Comparison of ENCODE assay signal across 16 cellular contexts in the genomic region with DNA sequence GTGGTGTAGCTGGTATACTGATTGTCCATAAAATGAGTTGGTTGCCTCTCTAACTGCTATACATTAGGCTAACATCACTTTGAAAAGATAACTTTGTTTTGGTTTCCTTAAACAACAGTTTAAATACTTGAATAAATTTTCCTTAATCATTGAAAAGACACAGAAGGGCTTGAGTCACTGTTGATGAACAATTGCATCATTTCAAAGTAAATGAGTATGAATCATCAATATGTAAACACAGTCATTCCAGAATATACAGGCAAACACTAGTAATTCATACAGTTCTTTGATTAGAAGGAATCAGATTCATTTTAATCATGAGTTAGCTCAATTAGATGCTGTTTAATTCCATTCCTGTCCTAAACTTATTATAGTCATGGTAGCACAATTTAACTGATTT.
DNase-seq lines count a peak whose midpoint lies in the region; ATAC-seq, FAIRE-seq and TF ChIP-seq lines count a peak whose summit lies in the region.
"Had no signal": no experiment of that assay in that cellular context is flagged by ENCODE, and none has a peak within 500 bp of the region (broad histone marks: within the 10 kb centered on the region; RNA-seq: fewer than 3 reads in every experiment).

No MANE protein-coding gene starts in this region.

- peaks cover 0 to 4% of the 10 kb centered on the region in 2 donors for H3K9me3 Mint-ChIP-seq in natural killer cell
- H3K9me3 Mint-ChIP-seq: CD8-positive, alpha-beta T cell had no signal

- H3K4me1 Mint-ChIP-seq in natural killer cell = no peaks in the 10 kb centered on the region

- H3K23me2 ChIP-seq in H1 (ENCODE audit: low read depth, low read length) = no peaks in the 10 kb centered on the region

- H4K8ac ChIP-seq in H1 (ENCODE audit: extremely low read depth, insufficient read depth, low read length) = no peak overlapping the region

- ATAC-seq in PC-3 = no peak
- ATAC-seq in HG02870 (IDR thresholded peaks at IDR 0.05; ENCODE audit: unreplicated experiment) = no peak
- no peak for ATAC-seq in natural killer cell
- ATAC-seq: CD8-positive, alpha-beta T cell had no signal

- no peak overlapping the region for H2BK120ac ChIP-seq in H1 (replicated peaks; ENCODE audit: low read depth, low read length)

- H3K9ac ChIP-seq in PC-3 (ENCODE audit: low read length) = no peak overlapping the region
- no peak overlapping the region for H3K9ac ChIP-seq in H1 (replicated peaks in 1 of 4; ENCODE audit: extremely low read depth in 1 of 4, low read depth in 3 of 4, low read length in 3 of 4)

- H3K79me2 ChIP-seq in PC-3 (ENCODE audit: low read length) (no peaks in the 10 kb centered on the region), H1 (ENCODE audit: control insufficient read depth in 1 of 2, insufficient read depth in 2 of 2, low read length in 2 of 2) (no peaks in the 10 kb centered on the region)

- intact Hi-C loops in PC-3 (cut with micrococcal nuclease) = no loop called here
- intact Hi-C loops in lower leg skin (cut with DNase I; ENCODE audit: low total_unique reads) = no loop called here
- intact Hi-C loops in natural killer cell (cut with micrococcal nuclease) = no loop called here

- H2BK15ac ChIP-seq in H1 (ENCODE audit: low read length) = no peak overlapping the region

- no TSS peak for BruUV-seq in PC-3 (replicated peaks; lab: Mats Ljungman, UMichigan)

- H3K27ac ChIP-seq in PC-3 (ENCODE audit: low read length) (no peak overlapping the region), H1 (ENCODE audit: low read depth, low read length) (no peak overlapping the region)
- H3K27ac ChIP-seq: Peyer's patch had no signal

- no peaks in the 10 kb centered on the region for H3K9me2 ChIP-seq in PC-3 (replicated peaks; ENCODE audit: low read length)

- peaks cover 0 to 6% of the 10 kb centered on the region in 2 donors for H3K27me3 Mint-ChIP-seq in natural killer cell (ENCODE audit: low read depth in 2 of 2)

- H3K79me1 ChIP-seq in H1 (ENCODE audit: low read depth, low read length) = no peaks in the 10 kb centered on the region

- TF ChIP-seq POLR2A in H1 (IDR thresholded peaks at IDR 0.05; ENCODE audit: control extremely low read depth in 1 of 2, low read depth in 2 of 2, low read length in 2 of 2) = no peak
- TF ChIP-seq POLR2A in lower leg skin (IDR thresholded peaks at IDR 0.05) = no peak

- no peak overlapping the region for H3K14ac ChIP-seq in H1 (ENCODE audit: insufficient read length)

- no peak overlapping the region for H3K4ac ChIP-seq in H1 (replicated peaks; ENCODE audit: insufficient read length, low read depth, low read length)

- H3K36me3 ChIP-seq in PC-3 (ENCODE audit: low read depth, low read length) = no peaks in the 10 kb centered on the region
- no peaks in the 10 kb centered on the region for H3K36me3 ChIP-seq in H1 (ENCODE audit: control insufficient read depth in 2 of 4, insufficient read depth in 4 of 4, low read length in 3 of 4)
- H3K36me3 ChIP-seq: Peyer's patch had no signal

- TF ChIP-seq CTCF in PC-3 (conservative IDR thresholded peaks at IDR 0.05; ENCODE audit: low read depth, low read length) = no peak
- TF ChIP-seq CTCF in H1 (IDR thresholded peaks at IDR 0.05; ENCODE audit: control extremely low read depth in 1 of 3, insufficient read depth in 1 of 3, low read depth in 1 of 3, low read length in 3 of 3) = no peak
- TF ChIP-seq CTCF in lower leg skin (IDR thresholded peaks at IDR 0.05) = no peak
- TF ChIP-seq CTCF in natural killer cell (IDR thresholded peaks at IDR 0.05) = no peak

- H3K4me2 ChIP-seq in PC-3 (ENCODE audit: low read length) (no peak overlapping the region), H1 (ENCODE audit: insufficient read depth in 1 of 2, low read depth in 2 of 2, low read length in 2 of 2) (no peak overlapping the region)

- H3K18ac ChIP-seq in H1 (ENCODE audit: extremely low read depth, low read length) = no peak overlapping the region

- peak; percentile 7 for FAIRE-seq in H1 (lab: Jason Lieb, UNC)

- no peak overlapping the region for H3K4me3 Mint-ChIP-seq in natural killer cell
- H3K4me3 Mint-ChIP-seq: CD8-positive, alpha-beta T cell had no signal

- H2AFZ ChIP-seq in PC-3 (ENCODE audit: low read length) (no peak overlapping the region), H1 (ENCODE audit: low read length) (no peak overlapping the region)

- H4K20me1 ChIP-seq in PC-3 (ENCODE audit: low read length) (no peaks in the 10 kb centered on the region), H1 (replicated peaks in 1 of 2; ENCODE audit: control insufficient read depth in 1 of 2, insufficient read depth in 2 of 2, low read length in 2 of 2) (no peaks in the 10 kb centered on the region)

- H2BK12ac ChIP-seq in H1 (ENCODE audit: low read depth, low read length) = no peak overlapping the region

- POLR2A ChIA-PET in PC-3 (lab: Charles Lee; ENCODE audit: unreplicated experiment) = no interaction called here
- POLR2A ChIA-PET in H1 (lab: Charles Lee; ENCODE audit: partially characterized antibody) = no interaction called here

- H2BK20ac ChIP-seq in H1 (ENCODE audit: low read length) = no peak overlapping the region

- H3K4me1 ChIP-seq in PC-3 (ENCODE audit: insufficient read depth, low read length) = no peaks in the 10 kb centered on the region
- H3K4me1 ChIP-seq in H1 (replicated peaks in 1 of 4; ENCODE audit: control insufficient read depth in 3 of 4, insufficient read depth in 4 of 4, low read length in 3 of 4) = no peaks in the 10 kb centered on the region
- H3K4me1 ChIP-seq: Peyer's patch had no signal

- H2AK5ac ChIP-seq in H1 (ENCODE audit: low read depth, low read length) = no peak overlapping the region

- no peak overlapping the region for H3K56ac ChIP-seq in H1 (replicated peaks; ENCODE audit: insufficient read length, low read depth, low read length)

- H3K4me3 ChIP-seq in PC-3 (ENCODE audit: low read length) (no peak overlapping the region), H1 (ENCODE audit: extremely low read depth in 1 of 4, insufficient read depth in 2 of 4, low read depth in 3 of 4, low read length in 4 of 4) (no peak overlapping the region), lower leg skin (ENCODE audit: low read depth, poor library complexity, severe bottlenecking) (no peak overlapping the region)
- H3K4me3 ChIP-seq: Peyer's patch had no signal

- H3K9me3 ChIP-seq in PC-3 (ENCODE audit: low read length) (no peaks in the 10 kb centered on the region), H1 (ENCODE audit: insufficient read depth in 2 of 2, low read depth in 1 of 2, low read length in 1 of 2) (no peaks in the 10 kb centered on the region)
- H3K9me3 ChIP-seq: Peyer's patch had no signal

- no peak overlapping the region for H2BK5ac ChIP-seq in H1 (ENCODE audit: low read depth, low read length)

- H3K36me3 Mint-ChIP-seq in natural killer cell = no peaks in the 10 kb centered on the region
- H3K36me3 Mint-ChIP-seq: CD8-positive, alpha-beta T cell had no signal

- peak; percentile 2 for DNase-seq in H4 (ENCODE audit: low spot score)
- DNase-seq in PC-3 = peak; percentile 2
- no peak for DNase-seq in H1 (ENCODE audit: low read depth in 1 of 2, low spot score in 2 of 2)
- peak; percentile 26 for DNase-seq in foreskin melanocyte
- DNase-seq in lower leg skin (ENCODE audit: low spot score in 2 of 2) = no peak
- no peak for DNase-seq in natural killer cell
- DNase-seq: CD8-positive, alpha-beta T cell; EL; KBM-7; NCI-H1105; NCI-H187; NCI-H446; NCI-H748 treated with DMSO at 0.1 percent for 48 hours; Peyer's patch; SHP77 had no signal

- H3F3A ChIP-seq in PC-3 (ENCODE audit: low read length, unreplicated experiment) = no peaks in the 10 kb centered on the region

- TF ChIP-seq RAD21 in H1 (IDR thresholded peaks at IDR 0.05 in 1 of 2, conservative IDR thresholded peaks at IDR 0.05 in 1 of 2; ENCODE audit: low read depth in 2 of 2, low read length in 2 of 2) = no peak

- TF ChIP-seq EP300 in H1 (IDR thresholded peaks at IDR 0.05; ENCODE audit: borderline replicate concordance in 1 of 2, low read depth in 2 of 2, low read length in 2 of 2) = no peak

- H4K91ac ChIP-seq in H1 (replicated peaks; ENCODE audit: insufficient read length, low read length) = no peak overlapping the region

- H3K27me3 ChIP-seq in PC-3 (ENCODE audit: low read length) = no peaks in the 10 kb centered on the region
- no peaks in the 10 kb centered on the region for H3K27me3 ChIP-seq in H1 (replicated peaks in 1 of 4; ENCODE audit: control insufficient read depth in 3 of 4, extremely low read depth in 1 of 4, insufficient read depth in 3 of 4, low read length in 3 of 4)
- H3K27me3 ChIP-seq: Peyer's patch had no signal

- no peak overlapping the region for H4K5ac ChIP-seq in H1 (ENCODE audit: insufficient read length, low read depth, low read length)

- CTCF ChIA-PET in PC-3 (lab: Charles Lee) (no interaction called here), H1 (lab: Charles Lee; ENCODE audit: partially characterized antibody) (no interaction called here)

- H3K23ac ChIP-seq in H1 (ENCODE audit: insufficient read length) = no peak overlapping the region

- no peak overlapping the region for H3K27ac Mint-ChIP-seq in natural killer cell
- H3K27ac Mint-ChIP-seq: CD8-positive, alpha-beta T cell had no signal

TF ChIP-seq in H1, 55 proteins besides CTCF, POLR2A, EP300 and RAD21 (continues in another document):
- no peak for TF ChIP-seq RXRA (IDR thresholded peaks at IDR 0.05; ENCODE audit: insufficient read depth, low read depth, low read length)
- no peak for TF ChIP-seq PHF8 (conservative IDR thresholded peaks at IDR 0.05; ENCODE audit: low read depth, low read length)
- TF ChIP-seq CTBP2 (IDR thresholded peaks at IDR 0.05; ENCODE audit: borderline replicate concordance, insufficient read depth, insufficient read length, low read length) = no peak
- TF ChIP-seq MAFK (IDR thresholded peaks at IDR 0.05; ENCODE audit: low read depth, low read length) = no peak
- TF ChIP-seq CBX8 (IDR thresholded peaks at IDR 0.05; ENCODE audit: borderline replicate concordance, low read depth, low read length) = no peak
- no peak for TF ChIP-seq HDAC6 (IDR thresholded peaks at IDR 0.05; ENCODE audit: low read depth, low read length)
- no peak for TF ChIP-seq CEBPB (IDR thresholded peaks at IDR 0.05; ENCODE audit: low read depth, low read length)
- TF ChIP-seq SIX5 (IDR thresholded peaks at IDR 0.05; ENCODE audit: low read depth, low read length) = no peak

Comparison
In these comparisons a context has a peak if more than half of its experiments do, and no peak if none do; other contexts are left out.
1. DNase-seq: peak in H4 (single experiment), PC-3 (single experiment) and foreskin melanocyte (single experiment); none in H1 (0 of 2), lower leg skin (0 of 2) and natural killer cell (single experiment).